ENCODE assay signal across 10 cellular contexts in genomic region chr5:136374003-136374402, GRCh38. TPM values are rescaled to one million over a fixed set of nuclear protein-coding genes. Genes with fewer than 3 reads are reported as not detected.
DNase-seq lines count a peak whose midpoint lies in the region; ATAC-seq, FAIRE-seq and TF ChIP-seq lines count a peak whose summit lies in the region.
"Had no signal": no experiment of that assay in that cellular context is flagged by ENCODE, and none has a peak within 500 bp of the region (broad histone marks: within the 10 kb centered on the region; RNA-seq: fewer than 3 reads in every experiment).

No MANE protein-coding gene starts in this region.

- no peak overlapping the region for H3K27ac Mint-ChIP-seq in MCF 10A (ENCODE audit: low read depth, unreplicated experiment)
- H3K27ac Mint-ChIP-seq in activated CD8-positive, alpha-beta T cell treated with anti-CD3 and anti-CD28 coated beads, Interleukin-2, amount 10 ng/mL, durations not matched to agents 7 days and 5 days: no peak overlapping the region

- BruUV-seq in MCF 10A (replicated peaks; lab: Mats Ljungman, UMichigan): no TSS peak

- intact Hi-C loops in MCF 10A (cut with micrococcal nuclease) (loop anchor here (1.0 kb wide), 3 partner anchors 51 to 396 kb away; no protein-coding TSS in a partner anchor), breast epithelium (cut with DNase I; ENCODE audit: low total_unique reads) (no loop called here)

- DNase-seq in MCF 10A (ENCODE audit: unreplicated experiment) (peak; percentile 62), breast epithelium (ENCODE audit: low spot score in 2 of 2) (no peak), NCI-H69 (lab: John Stamatoyannopoulos, UW) (peak; percentile 12), epithelial cell of esophagus (ENCODE audit: low read depth) (peak; percentile 81), urothelium cell line (ENCODE audit: low spot score) (peak; percentile 18), middle frontal gyrus (ENCODE audit: extremely low spot score, low spot score) (no peak)
- no peak for DNase-seq in activated CD8-positive, alpha-beta T cell treated with anti-CD3 and anti-CD28 coated beads, Interleukin-2, amount 10 ng/mL, durations not matched to agents 7 days and 5 days
- DNase-seq: activated gamma-delta T cell, spleen had no signal

- no peak overlapping the region for H3K4me3 Mint-ChIP-seq in MCF 10A (ENCODE audit: unreplicated experiment)
- H3K4me3 Mint-ChIP-seq in activated CD8-positive, alpha-beta T cell treated with anti-CD3 and anti-CD28 coated beads, Interleukin-2, amount 10 ng/mL, durations not matched to agents 7 days and 5 days: no peak overlapping the region

- POLR2A ChIA-PET in MCF 10A (lab: Yijun Ruan, JAX): no interaction called here
- POLR2A ChIA-PET in activated CD8-positive, alpha-beta T cell treated with anti-CD3 and anti-CD28 coated beads, Interleukin-2, amount 10 ng/mL, durations not matched to agents 7 days and 5 days (lab: Charles Lee): no interaction called here

- no peaks in the 10 kb centered on the region for H3K9me3 ChIP-seq in breast epithelium
- H3K9me3 ChIP-seq: spleen had no signal

- TF ChIP-seq POLR2A in breast epithelium (IDR thresholded peaks at IDR 0.05): no peak

- no peaks in the 10 kb centered on the region for H3K36me3 Mint-ChIP-seq in MCF 10A (ENCODE audit: insufficient read depth, unreplicated experiment)
- no peaks in the 10 kb centered on the region for H3K36me3 Mint-ChIP-seq in activated CD8-positive, alpha-beta T cell treated with anti-CD3 and anti-CD28 coated beads, Interleukin-2, amount 10 ng/mL, durations not matched to agents 7 days and 5 days (ENCODE audit: low read depth)

- H3K4me1 Mint-ChIP-seq in MCF 10A (ENCODE audit: insufficient read depth, unreplicated experiment): no peaks in the 10 kb centered on the region
- no peaks in the 10 kb centered on the region for H3K4me1 Mint-ChIP-seq in activated CD8-positive, alpha-beta T cell treated with anti-CD3 and anti-CD28 coated beads, Interleukin-2, amount 10 ng/mL, durations not matched to agents 7 days and 5 days (ENCODE audit: low read depth)

- no peaks in the 10 kb centered on the region for H3K9me3 Mint-ChIP-seq in MCF 10A (ENCODE audit: unreplicated experiment)
- no peaks in the 10 kb centered on the region for H3K9me3 Mint-ChIP-seq in activated CD8-positive, alpha-beta T cell treated with anti-CD3 and anti-CD28 coated beads, Interleukin-2, amount 10 ng/mL, durations not matched to agents 7 days and 5 days (ENCODE audit: insufficient read depth)

- no peaks in the 10 kb centered on the region for H3K4me1 ChIP-seq in breast epithelium
- H3K4me1 ChIP-seq: spleen had no signal

- H3K36me3 ChIP-seq in breast epithelium: no peaks in the 10 kb centered on the region
- H3K36me3 ChIP-seq: spleen had no signal

- no peak overlapping the region for H3K4me3 ChIP-seq in breast epithelium
- H3K4me3 ChIP-seq in epithelial cell of esophagus (ENCODE audit: low read length): no peak overlapping the region
- H3K4me3 ChIP-seq: spleen had no signal

- ATAC-seq in activated CD8-positive, alpha-beta T cell treated with anti-CD3 and anti-CD28 coated beads, Interleukin-2, amount 10 ng/mL, durations not matched to agents 7 days and 5 days: no peak
- ATAC-seq in HG02759 (IDR thresholded peaks at IDR 0.05; ENCODE audit: unreplicated experiment): no peak

- FAIRE-seq in urothelium cell line (lab: Jason Lieb, UNC): no peak

- TF ChIP-seq CTCF in MCF 10A (IDR thresholded peaks at IDR 0.05; ENCODE audit: unreplicated experiment) (peak; percentile 23), breast epithelium (IDR thresholded peaks at IDR 0.05) (no peak), epithelial cell of esophagus (IDR thresholded peaks at IDR 0.05; ENCODE audit: insufficient read depth, low read depth, low read length, missing control alignments) (peak; percentile 61)

- H3K27me3 Mint-ChIP-seq in MCF 10A (ENCODE audit: insufficient read depth, unreplicated experiment): peaks cover 50% of the 10 kb centered on the region
- H3K27me3 Mint-ChIP-seq in activated CD8-positive, alpha-beta T cell treated with anti-CD3 and anti-CD28 coated beads, Interleukin-2, amount 10 ng/mL, durations not matched to agents 7 days and 5 days (ENCODE audit: low read depth): no peaks in the 10 kb centered on the region

- CTCF ChIA-PET in MCF 10A (lab: Yijun Ruan, JAX): interaction anchor here (0.6 to 2.8 kb wide), 8 partner anchors 8 to 398 kb away, joined by 3 to 16 read pairs (median 4); no protein-coding TSS in a partner anchor
- CTCF ChIA-PET in activated CD8-positive, alpha-beta T cell treated with anti-CD3 and anti-CD28 coated beads, Interleukin-2, amount 10 ng/mL, durations not matched to agents 7 days and 5 days (lab: Charles Lee): interaction anchor here (0.6 kb wide), 1 partner anchor 10 kb away, joined by 3 read pairs; no protein-coding TSS in a partner anchor

- H3K27ac ChIP-seq in breast epithelium: no peak overlapping the region
- H3K27ac ChIP-seq: spleen had no signal

- no peaks in the 10 kb centered on the region for H3K27me3 ChIP-seq in breast epithelium
- H3K27me3 ChIP-seq: spleen had no signal

RNA-seq across cellular contexts. Expression of gene TRPC7, which starts 8.7 kb away (rescaled TPM):
- total RNA-seq in MCF 10A (2022): not detected in 2 replicates
- total RNA-seq in breast epithelium: not detected
- total RNA-seq in activated CD8-positive, alpha-beta T cell treated with anti-CD3 and anti-CD28 coated beads, Interleukin-2, amount 10 ng/mL, durations not matched to agents 7 days and 5 days: not detected
- total RNA-seq: spleen had no signal

Comparison
In these comparisons a context has a peak if more than half of its experiments do, and no peak if none do; other contexts are left out.
1. DNase-seq: peak in MCF 10A (single experiment), NCI-H69 (single experiment), epithelial cell of esophagus (single experiment) and urothelium cell line (single experiment); none in breast epithelium (0 of 2), activated CD8-positive, alpha-beta T cell treated with anti-CD3 and anti-CD28 coated beads, Interleukin-2, amount 10 ng/mL, durations not matched to agents 7 days and 5 days (single experiment) and middle frontal gyrus (single experiment).
2. CTCF ChIP-seq: peak in MCF 10A (single experiment) and epithelial cell of esophagus (single experiment); none in breast epithelium (0 of 3).